Comparison of ENCODE assay signal across 22 cellular contexts in genomic region chr1:24341260-24341659, GRCh38. TPM values are rescaled to one million over a fixed set of nuclear protein-coding genes. Genes with fewer than 3 reads are reported as not detected.
A peak's percentile ranks its signal among the peaks of the same experiment; 100 is the strongest.
DNase-seq lines count a peak whose midpoint lies in the region; ATAC-seq and TF ChIP-seq lines count a peak whose summit lies in the region.
"Had no signal": no experiment of that assay in that cellular context is flagged by ENCODE, and none has a peak within 500 bp of the region (broad histone marks: within the 10 kb centered on the region; RNA-seq: fewer than 3 reads in every experiment).

No MANE protein-coding gene starts in this region.

- TF ChIP-seq CTCF in GM23338 (conservative IDR thresholded peaks at IDR 0.05; ENCODE audit: low read depth in 2 of 2) (no peak), NB4 (IDR thresholded peaks at IDR 0.05; ENCODE audit: low read depth, low read length) (no peak), OCI-LY7 (conservative IDR thresholded peaks at IDR 0.05; ENCODE audit: low read length) (no peak)

- TF ChIP-seq POLR2A in NB4 (IDR thresholded peaks at IDR 0.05; ENCODE audit: extremely low read depth, insufficient read length), result no peak

- H3K4me2 ChIP-seq in GM23338 (0 out of 2 replicates have a peak overlapping the region, but pooled peaks have one; percentile 29), OCI-LY7 (ENCODE audit: low read length) (peak overlapping the region; percentile 43)

- H3K9me3 ChIP-seq in OCI-LY7 (ENCODE audit: low read length), result no peaks in the 10 kb centered on the region
- no peaks in the 10 kb centered on the region for H3K9me3 ChIP-seq in iPS-15b (ENCODE audit: control insufficient read depth, insufficient read depth, low read length)
- H3K9me3 ChIP-seq: left lung, prostate gland, transverse colon had no signal

- no peaks in the 10 kb centered on the region for H4K20me1 ChIP-seq in GM23338 (replicated peaks; ENCODE audit: insufficient read depth)
- no peaks in the 10 kb centered on the region for H4K20me1 ChIP-seq in OCI-LY7 (ENCODE audit: insufficient read depth, low read length)

- no TSS peak for BruUV-seq in OCI-LY7 (replicated peaks; lab: Mats Ljungman, UMichigan)

- 0 out of 2 replicates have a peak overlapping the region, but pooled peaks have one; percentile 50 for H3K27ac ChIP-seq in GM23338 (ENCODE audit: low read depth)
- no peak overlapping the region for H3K27ac ChIP-seq in OCI-LY7 (ENCODE audit: low read depth, low read length, poor library complexity, severe bottlenecking)
- H3K27ac ChIP-seq: left lung, prostate gland, transverse colon had no signal

- no peak overlapping the region for H3K4me3 ChIP-seq in GM23338
- H3K4me3 ChIP-seq in NB4 (ENCODE audit: low read depth, low read length), result no peak overlapping the region
- H3K4me3 ChIP-seq in OCI-LY7 (ENCODE audit: low read depth, low read length, poor library complexity, severe bottlenecking), result no peak overlapping the region
- no peak overlapping the region for H3K4me3 ChIP-seq in iPS-15b (ENCODE audit: low read depth, low read length)
- H3K4me3 ChIP-seq: left lung, prostate gland, transverse colon had no signal

- peaks cover 18% of the 10 kb centered on the region for H3K27me3 Mint-ChIP-seq in GM23338 (ENCODE audit: insufficient read depth, low read depth, poor library complexity)

- no peaks in the 10 kb centered on the region for H3K36me3 ChIP-seq in GM23338 (ENCODE audit: insufficient read depth)
- no peaks in the 10 kb centered on the region for H3K36me3 ChIP-seq in OCI-LY7 (ENCODE audit: insufficient read depth, low read length)
- H3K36me3 ChIP-seq in iPS-15b (ENCODE audit: control insufficient read depth, insufficient read depth, low read length), result peaks cover 2% of the 10 kb centered on the region
- H3K36me3 ChIP-seq: left lung, prostate gland, transverse colon had no signal

- no peaks in the 10 kb centered on the region for H3K9me3 Mint-ChIP-seq in GM23338
- H3K9me3 Mint-ChIP-seq: activated CD4-positive, alpha-beta memory T cell treated with anti-CD3 and anti-CD28 coated beads, Interleukin-2, amount 10 ng/mL, durations not matched to agents 7 days and 5 days; activated naive CD4-positive, alpha-beta T cell treated with anti-CD3 and anti-CD28 coated beads, Interleukin-2, amount 50 U/mL, for 24 hours; effector memory CD8-positive, alpha-beta T cell; nephron progenitor cell; T-cell had no signal

- H3K4me1 ChIP-seq in GM23338 (ENCODE audit: insufficient read depth), result peaks cover 28% of the 10 kb centered on the region
- peaks cover 16% of the 10 kb centered on the region for H3K4me1 ChIP-seq in OCI-LY7 (ENCODE audit: insufficient read depth, low read length, poor library complexity, severe bottlenecking)
- H3K4me1 ChIP-seq in iPS-15b (ENCODE audit: control insufficient read depth, insufficient read depth, low read length), result peaks cover 15% of the 10 kb centered on the region
- H3K4me1 ChIP-seq: left lung, transverse colon had no signal

- peak; percentile 58 for ATAC-seq in GM23338
- ATAC-seq in GM18873 (IDR thresholded peaks at IDR 0.05; ENCODE audit: low FRiP score, unreplicated experiment), result no peak
- ATAC-seq: effector memory CD8-positive, alpha-beta T cell; left lung; stimulated activated naive CD8-positive, alpha-beta T cell treated with anti-CD3 and anti-CD28 coated beads, Interleukin-15, Interleukin-2, amounts not matched to agents 100 U/mL and 50 U/mL, for 24 hours; T-cell had no signal

- H3K9me2 ChIP-seq in GM23338 (ENCODE audit: insufficient read depth) (no peaks in the 10 kb centered on the region), OCI-LY7 (ENCODE audit: insufficient read depth, low read length) (no peaks in the 10 kb centered on the region)

- H3K27me3 ChIP-seq in GM23338 (ENCODE audit: insufficient read depth), result no peaks in the 10 kb centered on the region
- no peaks in the 10 kb centered on the region for H3K27me3 ChIP-seq in iPS-15b (ENCODE audit: control insufficient read depth, insufficient read depth, low read length)
- H3K27me3 ChIP-seq: left lung, transverse colon had no signal

- intact Hi-C loops in OCI-LY7 (cut with micrococcal nuclease; ENCODE audit: unreplicated experiment), result no loop called here

- H3K27ac Mint-ChIP-seq in GM23338, result no peak overlapping the region
- H3K27ac Mint-ChIP-seq: activated CD4-positive, alpha-beta memory T cell treated with anti-CD3 and anti-CD28 coated beads, Interleukin-2, amount 10 ng/mL, durations not matched to agents 7 days and 5 days; activated naive CD4-positive, alpha-beta T cell treated with anti-CD3 and anti-CD28 coated beads, Interleukin-2, amount 50 U/mL, for 24 hours; effector memory CD8-positive, alpha-beta T cell; T-cell had no signal

- no peak overlapping the region for H3K4me3 Mint-ChIP-seq in GM23338
- H3K4me3 Mint-ChIP-seq: activated CD4-positive, alpha-beta memory T cell treated with anti-CD3 and anti-CD28 coated beads, Interleukin-2, amount 10 ng/mL, durations not matched to agents 7 days and 5 days; activated naive CD4-positive, alpha-beta T cell treated with anti-CD3 and anti-CD28 coated beads, Interleukin-2, amount 50 U/mL, for 24 hours; effector memory CD8-positive, alpha-beta T cell; nephron progenitor cell; T-cell had no signal

- POLR2A ChIA-PET in OCI-LY7 (lab: Charles Lee), result no interaction called here

- no peaks in the 10 kb centered on the region for H3F3A ChIP-seq in GM23338 (replicated peaks; ENCODE audit: low read depth)

- H3K36me3 Mint-ChIP-seq in GM23338 (ENCODE audit: low read depth), result no peaks in the 10 kb centered on the region
- H3K36me3 Mint-ChIP-seq: activated naive CD4-positive, alpha-beta T cell treated with anti-CD3 and anti-CD28 coated beads, Interleukin-2, amount 50 U/mL, for 24 hours; T-cell had no signal

- H3K4me1 Mint-ChIP-seq in GM23338, result peaks cover 50% of the 10 kb centered on the region
- H3K4me1 Mint-ChIP-seq: activated CD4-positive, alpha-beta memory T cell treated with anti-CD3 and anti-CD28 coated beads, Interleukin-2, amount 10 ng/mL, durations not matched to agents 7 days and 5 days; activated naive CD4-positive, alpha-beta T cell treated with anti-CD3 and anti-CD28 coated beads, Interleukin-2, amount 50 U/mL, for 24 hours had no signal

- H2AFZ ChIP-seq in GM23338 (peak overlapping the region; percentile 97), OCI-LY7 (ENCODE audit: low read length) (peak overlapping the region; percentile 38; the same call in 1 of the 2 replicates)

- CTCF ChIA-PET in OCI-LY7 (lab: Charles Lee; ENCODE audit: unreplicated experiment), result no interaction called here

- peak overlapping the region; percentile 12 for H3K9ac ChIP-seq in iPS-15b (ENCODE audit: low read depth, low read length)

- H3K79me2 ChIP-seq in GM23338 (replicated peaks; ENCODE audit: insufficient read depth) (no peaks in the 10 kb centered on the region), OCI-LY7 (ENCODE audit: insufficient read depth, low read depth, low read length) (no peaks in the 10 kb centered on the region)

- DNase-seq in GM23338 (ENCODE audit: low spot score), result peak; percentile 51
- peak; percentile 49 for DNase-seq in NB4 (ENCODE audit: low read depth)
- DNase-seq in OCI-LY7 (ENCODE audit: low spot score), result peak; percentile 78
- no peak for DNase-seq in T-helper 2 cell
- DNase-seq in activated effector memory CD4-positive, alpha-beta T cell treated with Interleukin-2 at 50 U/mL for 16 hours, result no peak
- DNase-seq: activated CD4-positive, alpha-beta memory T cell treated with anti-CD3 and anti-CD28 coated beads, Interleukin-2, amount 10 ng/mL, durations not matched to agents 7 days and 5 days; activated T-cell treated with anti-CD3 and anti-CD28 coated beads, Interleukin-2, amount 50 U/mL, for 1 hour; COR-L47; effector memory CD8-positive, alpha-beta T cell; left lung; MM.1S; nephron progenitor cell; Right ventricle myocardium superior; stimulated activated CD4-positive, alpha-beta T cell treated with anti-CD3 and anti-CD28 coated beads, Interleukin-2, amount 100 ng/mL, for 24 hours; stimulated activated naive CD8-positive, alpha-beta T cell treated with anti-CD3 and anti-CD28 coated beads, Interleukin-15, Interleukin-2, amounts not matched to agents 100 U/mL and 50 U/mL, for 24 hours; T-cell; transverse colon had no signal

TF ChIP-seq in GM23338, 12 proteins besides CTCF, POLR2A, EP300 and RAD21 (continues in another document):
- no peak for TF ChIP-seq POLR2AphosphoS5 (IDR thresholded peaks at IDR 0.05; ENCODE audit: low read depth)
- TF ChIP-seq EZH2 (IDR thresholded peaks at IDR 0.05; ENCODE audit: low read depth, unreplicated experiment), result no peak
- no peak for TF ChIP-seq ZNF114 (CRISPR knock-in tag; IDR thresholded peaks at IDR 0.05)
- TF ChIP-seq JUNB (IDR thresholded peaks at IDR 0.05; ENCODE audit: unreplicated experiment), result no peak
- TF ChIP-seq, protein P1, sequence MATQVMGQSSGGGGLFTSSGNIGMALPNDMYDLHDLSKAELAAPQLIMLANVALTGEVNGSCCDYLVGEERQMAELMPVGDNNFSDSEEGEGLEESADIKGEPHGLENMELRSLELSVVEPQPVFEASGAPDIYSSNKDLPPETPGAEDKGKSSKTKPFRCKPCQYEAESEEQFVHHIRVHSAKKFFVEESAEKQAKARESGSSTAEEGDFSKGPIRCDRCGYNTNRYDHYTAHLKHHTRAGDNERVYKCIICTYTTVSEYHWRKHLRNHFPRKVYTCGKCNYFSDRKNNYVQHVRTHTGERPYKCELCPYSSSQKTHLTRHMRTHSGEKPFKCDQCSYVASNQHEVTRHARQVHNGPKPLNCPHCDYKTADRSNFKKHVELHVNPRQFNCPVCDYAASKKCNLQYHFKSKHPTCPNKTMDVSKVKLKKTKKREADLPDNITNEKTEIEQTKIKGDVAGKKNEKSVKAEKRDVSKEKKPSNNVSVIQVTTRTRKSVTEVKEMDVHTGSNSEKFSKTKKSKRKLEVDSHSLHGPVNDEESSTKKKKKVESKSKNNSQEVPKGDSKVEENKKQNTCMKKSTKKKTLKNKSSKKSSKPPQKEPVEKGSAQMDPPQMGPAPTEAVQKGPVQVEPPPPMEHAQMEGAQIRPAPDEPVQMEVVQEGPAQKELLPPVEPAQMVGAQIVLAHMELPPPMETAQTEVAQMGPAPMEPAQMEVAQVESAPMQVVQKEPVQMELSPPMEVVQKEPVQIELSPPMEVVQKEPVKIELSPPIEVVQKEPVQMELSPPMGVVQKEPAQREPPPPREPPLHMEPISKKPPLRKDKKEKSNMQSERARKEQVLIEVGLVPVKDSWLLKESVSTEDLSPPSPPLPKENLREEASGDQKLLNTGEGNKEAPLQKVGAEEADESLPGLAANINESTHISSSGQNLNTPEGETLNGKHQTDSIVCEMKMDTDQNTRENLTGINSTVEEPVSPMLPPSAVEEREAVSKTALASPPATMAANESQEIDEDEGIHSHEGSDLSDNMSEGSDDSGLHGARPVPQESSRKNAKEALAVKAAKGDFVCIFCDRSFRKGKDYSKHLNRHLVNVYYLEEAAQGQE (IDR thresholded peaks at IDR 0.05; ENCODE audit: unreplicated experiment), result no peak

RNA-seq across cellular contexts. Expression of gene GRHL3, which starts 22.1 kb away (rescaled TPM):
- 0.93 and 1.1 TPM in 2 replicates for total RNA-seq in GM23338 (2014; rRNA removed; shearing (Covaris generic))
- 0.78 and 1.4 TPM in 2 replicates for polyA plus RNA-seq in GM23338 (2016; fragmentation: Nextera tagmentation; extraction: Ambion mirVana)
- total RNA-seq in OCI-LY7 (2014; rRNA removed; shearing (Covaris generic)), result 0.09 TPM in 1 of 2 replicates, not detected in the other
- 0.35 and 0.65 TPM in 2 replicates for total RNA-seq in OCI-LY7 (2022)
- total RNA-seq: Right ventricle myocardium superior, skeletal muscle tissue, T-cell, transverse colon had no signal

Comparison
In these comparisons a context has a peak if more than half of its experiments do, and no peak if none do; other contexts are left out.
1. DNase-seq: peak in GM23338 (single experiment), NB4 (single experiment) and OCI-LY7 (single experiment); none in T-helper 2 cell (0 of 5) and activated effector memory CD4-positive, alpha-beta T cell treated with Interleukin-2 at 50 U/mL for 16 hours (single experiment).